Comparison of ENCODE assay signal across 8 cellular contexts in the genomic region with DNA sequence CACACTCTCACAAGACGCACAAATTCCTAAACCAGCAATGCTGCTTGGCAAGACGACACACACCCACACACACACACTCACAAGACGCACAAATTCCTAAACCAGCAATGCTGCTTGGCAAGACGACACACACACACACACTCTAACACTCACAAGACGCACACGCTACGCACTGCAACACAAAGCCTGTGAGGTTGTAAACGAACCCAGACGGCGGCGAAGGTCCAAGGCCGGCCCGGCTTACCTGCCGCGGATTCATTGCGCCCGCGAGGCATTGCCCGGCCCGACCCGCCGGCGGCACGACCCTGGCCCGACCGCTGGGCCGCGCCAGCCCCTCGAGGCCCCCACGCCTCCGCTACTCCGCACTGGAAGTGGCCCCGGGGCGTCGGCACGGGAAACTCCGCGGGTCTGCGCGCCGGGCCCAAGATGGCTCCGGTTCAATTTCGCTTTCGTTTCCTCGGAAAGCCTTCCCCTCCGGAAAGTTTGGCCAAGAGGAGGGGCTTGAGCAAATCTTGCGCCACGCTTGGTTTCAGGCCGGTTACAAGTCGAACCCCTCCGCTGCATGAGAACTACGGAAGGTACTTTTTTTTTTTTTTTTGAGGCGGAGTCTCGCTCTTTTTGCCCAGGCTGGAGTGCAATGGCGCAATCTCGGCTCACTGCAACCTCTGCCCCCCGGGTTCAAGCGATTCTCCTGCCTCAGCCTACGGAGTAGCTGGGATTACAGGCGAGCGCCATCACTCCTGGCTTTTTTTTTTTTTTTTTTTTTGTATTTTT. TPM values are rescaled to one million over a fixed set of nuclear protein-coding genes. Genes with fewer than 3 reads are reported as not detected.
DNase-seq lines count a peak whose midpoint lies in the region; TF ChIP-seq lines count a peak whose summit lies in the region.

Gene ADAR, minus strand, starts transcription at position 439 of the 774 bp plus-strand sequence. Its CDS starts 180 bp downstream, at position 259.

- TF ChIP-seq EP300 in transverse colon (IDR thresholded peaks at IDR 0.05; ENCODE audit: low read depth): no peak

- H3K36me3 ChIP-seq in cardiac muscle cell (no peaks in the 10 kb centered on the region), transverse colon (no peaks in the 10 kb centered on the region)

- H3K27ac ChIP-seq in cardiac muscle cell: peak within 1 kb of the TSS; percentile 95
- H3K27ac ChIP-seq in transverse colon: peak within 1 kb of the TSS; percentile 91 to 99 (median 98)

- H3K4me3 ChIP-seq in HFF-Myc (replicated peaks; ENCODE audit: low read depth, low read length) (peak within 1 kb of the TSS; percentile 74), NB4 (ENCODE audit: low read depth, low read length) (peak within 1 kb of the TSS; percentile 91), cardiac muscle cell (peak within 1 kb of the TSS; percentile 61), transverse colon (peak within 1 kb of the TSS; percentile 66 to 94 (median 86))

- TF ChIP-seq CTCF in HFF-Myc (IDR thresholded peaks at IDR 0.05; ENCODE audit: low read depth, low read length, missing control alignments) (no peak), NB4 (IDR thresholded peaks at IDR 0.05; ENCODE audit: low read depth, low read length) (no peak), cardiac muscle cell (IDR thresholded peaks at IDR 0.05; ENCODE audit: low read depth, low read length) (no peak), transverse colon (IDR thresholded peaks at IDR 0.05) (peak in 1 of 5 experiments; percentile 9)

- TF ChIP-seq POLR2A in NB4 (IDR thresholded peaks at IDR 0.05; ENCODE audit: extremely low read depth, insufficient read length) (no peak), transverse colon (IDR thresholded peaks at IDR 0.05) (no peak)

- H3K9me3 ChIP-seq in cardiac muscle cell (ENCODE audit: low read depth) (no peaks in the 10 kb centered on the region), transverse colon (no peaks in the 10 kb centered on the region)

- DNase-seq in GM03348 (ENCODE audit: low spot score) (peak; percentile 93), HFF-Myc (ENCODE audit: extremely low read depth, low read depth) (peak; percentile 85), NB4 (ENCODE audit: low read depth) (peak; percentile 98), SW480 (ENCODE audit: low spot score) (peak; percentile 84), cardiac muscle cell (ENCODE audit: low read depth in 1 of 2, low spot score in 1 of 2) (peak; percentile 81 to 99), pons (ENCODE audit: low spot score) (peak; percentile 81), transverse colon (peak; percentile 92)
- DNase-seq in activated naive CD8-positive, alpha-beta T cell treated with anti-CD3 and anti-CD28 coated beads, Interleukin-2, amount 50 U/mL, for 16 hours (ENCODE audit: low read depth, low spot score): peak; percentile 86

- WGBS in transverse colon (ENCODE audit: low coverage in 1 of 2), 2 donors: 0% methylated on average over 8 to 40 of the region's 61 CpGs

- intact Hi-C loops in transverse colon (cut with DNase I; ENCODE audit: low total_unique reads): no loop called here

- H3K4me1 ChIP-seq in cardiac muscle cell (ENCODE audit: low read depth) (no peaks in the 10 kb centered on the region), transverse colon (peaks cover 22 to 45% (median 28%) of the 10 kb centered on the region in 4 donors)

- H3K27me3 ChIP-seq in cardiac muscle cell: no peaks in the 10 kb centered on the region
- H3K27me3 ChIP-seq in transverse colon: no peaks in the 10 kb centered on the region

- in situ Hi-C loops in transverse colon (cut with MboI; ENCODE audit: low pct_ligation_motif_present in 1 of 4, low pct_unique_long_range_greater_than_20kb in 1 of 4, low sequenced_read_pairs in 3 of 4): no loop called here

RNA-seq across cellular contexts. Expression of gene ADAR, which starts in this region (rescaled TPM):
- total RNA-seq in cardiac muscle cell (63.7 and 74.3 TPM in 2 replicates), transverse colon (100 to 1,000 TPM in 3 of 4 donors, 10 to 100 TPM in 1; 81.5 to 140 (median 110) TPM)
- 47.5 and 64.3 TPM in 2 replicates for polyA plus RNA-seq in cardiac muscle cell

Comparison
In these comparisons a context has a peak if more than half of its experiments do, and no peak if none do; other contexts are left out.
1. Peak in every context shown above with its lines: DNase-seq, H3K4me3 ChIP-seq and H3K27ac ChIP-seq.